In genomic region chr4:13872145-13872544, GRCh38 we compare ENCODE assay signal across 18 cellular contexts.
DNase-seq lines count a peak whose midpoint lies in the region; ATAC-seq, FAIRE-seq and TF ChIP-seq lines count a peak whose summit lies in the region.
"Had no signal": no experiment of that assay in that cellular context is flagged by ENCODE, and none has a peak within 500 bp of the region (broad histone marks: within the 10 kb centered on the region; RNA-seq: fewer than 3 reads in every experiment).

No MANE protein-coding gene starts in this region.

- DNase-seq in MCF 10A (ENCODE audit: unreplicated experiment), result peak; percentile 11
- DNase-seq in breast epithelium (ENCODE audit: low spot score in 2 of 2), result no peak
- DNase-seq in bronchial epithelial cell (ENCODE audit: low read depth), result peak; percentile 18
- DNase-seq in foreskin keratinocyte, result peak; percentile 17 to 56
- DNase-seq in small intestine, result peak; percentile 86
- DNase-seq in G401 (ENCODE audit: low spot score), result no peak
- no peak for DNase-seq in NCI-H748 (lab: John Stamatoyannopoulos, UW; ENCODE audit: unreplicated experiment)
- DNase-seq: 8988T, NCI-H1092, NCI-H187, NCI-H2171, Right ventricle myocardium superior had no signal

- no peaks in the 10 kb centered on the region for H3K36me3 Mint-ChIP-seq in MCF 10A (ENCODE audit: insufficient read depth, unreplicated experiment)

- H3K27me3 ChIP-seq in breast epithelium, result no peaks in the 10 kb centered on the region
- no peaks in the 10 kb centered on the region for H3K27me3 ChIP-seq in bronchial epithelial cell (ENCODE audit: control insufficient read depth, insufficient read depth, low read length)
- H3K27me3 ChIP-seq in foreskin keratinocyte, result peaks cover 3% of the 10 kb centered on the region
- H3K27me3 ChIP-seq in small intestine (ENCODE audit: control insufficient read depth in 2 of 2, insufficient read depth in 2 of 2, low read length in 2 of 2), result no peaks in the 10 kb centered on the region

- TF ChIP-seq CTCF in MCF 10A (IDR thresholded peaks at IDR 0.05; ENCODE audit: unreplicated experiment), result no peak
- TF ChIP-seq CTCF in breast epithelium (IDR thresholded peaks at IDR 0.05), result no peak
- TF ChIP-seq CTCF in bronchial epithelial cell (IDR thresholded peaks at IDR 0.05; ENCODE audit: insufficient read depth, low read length, severe bottlenecking), result no peak
- no peak for TF ChIP-seq CTCF in foreskin keratinocyte (conservative IDR thresholded peaks at IDR 0.05)

- in situ Hi-C loops in G401 (cut with HindIII; ENCODE audit: low sequenced_read_pairs), result no loop called here

- no peaks in the 10 kb centered on the region for H3K4me1 Mint-ChIP-seq in MCF 10A (ENCODE audit: insufficient read depth, unreplicated experiment)

- no peak overlapping the region for H3K27ac Mint-ChIP-seq in MCF 10A (ENCODE audit: low read depth, unreplicated experiment)

- H3K4me3 Mint-ChIP-seq in MCF 10A (ENCODE audit: unreplicated experiment), result no peak overlapping the region

- intact Hi-C loops in MCF 10A (cut with micrococcal nuclease) (no loop called here), breast epithelium (cut with DNase I; ENCODE audit: low total_unique reads) (no loop called here)

- BruUV-seq in MCF 10A (replicated peaks; lab: Mats Ljungman, UMichigan), result no TSS peak

- no peak overlapping the region for H3K27ac ChIP-seq in breast epithelium
- H3K27ac ChIP-seq in foreskin keratinocyte, result no peak overlapping the region
- H3K27ac ChIP-seq in small intestine (ENCODE audit: low read depth in 1 of 2, low read length in 1 of 2), result no peak overlapping the region
- H3K27ac ChIP-seq: C4-2B had no signal

- TF ChIP-seq POLR2A in breast epithelium (IDR thresholded peaks at IDR 0.05), result no peak

- H3K4me3 ChIP-seq in breast epithelium (no peak overlapping the region), bronchial epithelial cell (ENCODE audit: low read depth, low read length) (no peak overlapping the region), small intestine (ENCODE audit: low read depth in 1 of 2, low read length in 2 of 2) (no peak overlapping the region)

- H3K9me3 Mint-ChIP-seq in MCF 10A (ENCODE audit: unreplicated experiment), result no peaks in the 10 kb centered on the region

- H3K9me3 ChIP-seq in breast epithelium (no peaks in the 10 kb centered on the region), small intestine (ENCODE audit: control insufficient read depth, low read depth) (no peaks in the 10 kb centered on the region)

- ATAC-seq in foreskin keratinocyte (peak; percentile 71), GM18907 (IDR thresholded peaks at IDR 0.05; ENCODE audit: unreplicated experiment) (no peak)
- ATAC-seq: Panc1 had no signal

- H3K4me1 ChIP-seq in breast epithelium (no peaks in the 10 kb centered on the region), foreskin keratinocyte (no peaks in the 10 kb centered on the region), small intestine (ENCODE audit: control insufficient read depth in 2 of 2, insufficient read depth in 1 of 2, low read depth in 1 of 2, low read length in 1 of 2) (peaks cover 0 to 2% of the 10 kb centered on the region in 2 donors)

- H3K36me3 ChIP-seq in breast epithelium (no peaks in the 10 kb centered on the region), bronchial epithelial cell (ENCODE audit: control insufficient read depth, insufficient read depth, low read length) (no peaks in the 10 kb centered on the region), small intestine (ENCODE audit: control insufficient read depth in 2 of 2, insufficient read depth in 2 of 2, low read length in 2 of 2) (no peaks in the 10 kb centered on the region)

- H3K27me3 Mint-ChIP-seq in MCF 10A (ENCODE audit: insufficient read depth, unreplicated experiment), result no peaks in the 10 kb centered on the region

- POLR2A ChIA-PET in MCF 10A (lab: Yijun Ruan, JAX), result interaction anchor here (0.7 kb wide), 1 partner anchor 127 kb away, joined by 3 read pairs; no protein-coding TSS in a partner anchor

- no peak for FAIRE-seq in bronchial epithelial cell (lab: Jason Lieb, UNC)
- no peak for FAIRE-seq in small intestine (lab: Jason Lieb, UNC)
- FAIRE-seq: GM12891, GM19239, HTR-8/SVneo had no signal

- CTCF ChIA-PET in MCF 10A (lab: Yijun Ruan, JAX), result no interaction called here

Comparison
In these comparisons a context has a peak if more than half of its experiments do, and no peak if none do; other contexts are left out.
1. DNase-seq: peak in MCF 10A (single experiment), bronchial epithelial cell (single experiment), foreskin keratinocyte (2 of 2) and small intestine (single experiment); none in breast epithelium (0 of 2), G401 (single experiment) and NCI-H748 (single experiment).